34 cellular contexts compared by ENCODE assay signal in the genomic region with DNA sequence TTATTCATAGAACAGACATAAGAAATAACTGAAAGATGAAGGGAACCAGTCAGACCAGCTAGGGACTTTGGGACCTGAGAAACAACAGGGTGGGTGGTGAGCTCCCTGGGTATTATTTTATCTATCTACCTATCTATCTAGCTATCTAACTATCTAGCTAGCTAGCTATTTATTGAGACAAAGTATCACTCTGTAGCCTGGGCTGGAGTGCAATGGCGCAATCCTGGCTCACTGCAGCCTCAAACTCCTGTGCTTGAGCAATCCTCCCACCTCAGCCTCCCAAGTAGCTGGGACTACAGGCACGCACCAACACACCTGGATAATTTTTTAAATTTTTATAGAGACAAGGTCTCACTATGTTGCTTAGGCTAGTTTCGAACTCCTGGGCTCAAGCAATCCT.
"Had no signal": no experiment of that assay in that cellular context is flagged by ENCODE, and none has a peak within 500 bp of the region (broad histone marks: within the 10 kb centered on the region; RNA-seq: fewer than 3 reads in every experiment).

No MANE protein-coding gene starts in this region.

- H3K4me1 Mint-ChIP-seq: activated B cell treated with CpG ODN at 0.5 μM for 24 hours; activated naive CD8-positive, alpha-beta T cell treated with anti-CD3 and anti-CD28 coated beads for 36 hours; activated T-helper 17 cell treated with anti-CD3 and anti-CD28 coated beads, Interleukin-2, amount 50 U/mL, for 72 hours had no signal

- H3K36me3 ChIP-seq: adrenal gland, brain microvascular endothelial cell, breast epithelium had no signal

- H3K27ac Mint-ChIP-seq: activated B cell treated with CpG ODN at 0.5 μM for 24 hours; activated CD4-positive, alpha-beta memory T cell treated with anti-CD3 and anti-CD28 coated beads for 36 hours; activated CD8-positive, alpha-beta T cell treated with anti-CD3 and anti-CD28 coated beads for 36 hours; activated naive CD4-positive, alpha-beta T cell treated with anti-CD3 and anti-CD28 coated beads for 36 hours; activated naive CD4-positive, alpha-beta T cell treated with anti-CD3 and anti-CD28 coated beads, Interleukin-2, amount 50 U/mL, for 72 hours; activated naive CD8-positive, alpha-beta T cell treated with anti-CD3 and anti-CD28 coated beads for 36 hours; activated T-cell treated with anti-CD3 and anti-CD28 coated beads, Interleukin-2, amount 50 U/mL, for 72 hours; activated T-helper 1 cell treated with anti-CD3 and anti-CD28 coated beads, Interleukin-12 subunit alpha, Interleukin-12 subunit beta, Interleukin-2, Interleukin-4 antibody, amounts not matched to agents 30 ng/mL and 10 ng/mL and 1 ng/mL, durations not matched to agents 14 hours and 24 hours and 36 hours; activated T-helper 17 cell treated with anti-CD3 and anti-CD28 coated beads, Interleukin-2, amount 50 U/mL, for 72 hours; T-helper 1 cell treated with Interleukin-12 subunit alpha and Interleukin-12 subunit beta and Interleukin-4 antibody, amounts not matched to agents 30 μg/mL and 1 μg/mL, for 36 hours; T-helper 2 cell treated with Interferon-gamma antibody and Interleukin-4, amounts not matched to agents 5 μg/mL and 100 μg/mL, for 36 hours had no signal

- H3K4me3 ChIP-seq: adrenal gland, body of pancreas, breast epithelium had no signal

- ATAC-seq: activated CD8-positive, alpha-beta T cell treated with anti-CD3 and anti-CD28 coated beads for 36 hours; activated naive CD4-positive, alpha-beta T cell treated with anti-CD3 and anti-CD28 coated beads, Interleukin-2, amount 50 U/mL, for 72 hours; activated T-cell treated with anti-CD3 and anti-CD28 coated beads, Interleukin-2, amount 50 U/mL, for 4 hours; activated T-cell treated with anti-CD3 and anti-CD28 coated beads, Interleukin-2, amount 50 U/mL, for 72 hours; activated T-helper 17 cell treated with anti-CD3 and anti-CD28 coated beads, Interleukin-2, amount 50 U/mL, for 72 hours; body of pancreas had no signal

- H3K27me3 Mint-ChIP-seq: activated B cell treated with CpG ODN at 0.5 μM for 24 hours; activated CD4-positive, alpha-beta memory T cell treated with anti-CD3 and anti-CD28 coated beads for 36 hours; activated CD8-positive, alpha-beta T cell treated with anti-CD3 and anti-CD28 coated beads for 36 hours; activated naive CD8-positive, alpha-beta T cell treated with anti-CD3 and anti-CD28 coated beads for 36 hours; activated T-helper 17 cell treated with anti-CD3 and anti-CD28 coated beads, Interleukin-2, amount 50 U/mL, for 72 hours had no signal

- H3K27me3 ChIP-seq: adrenal gland, body of pancreas, brain microvascular endothelial cell, breast epithelium had no signal

- H3K27ac ChIP-seq: adrenal gland, body of pancreas, brain microvascular endothelial cell, breast epithelium, VCaP had no signal

- H3K4me3 Mint-ChIP-seq: activated B cell treated with CpG ODN at 0.5 μM for 24 hours; activated CD4-positive, alpha-beta memory T cell treated with anti-CD3 and anti-CD28 coated beads for 36 hours; activated CD8-positive, alpha-beta T cell treated with anti-CD3 and anti-CD28 coated beads for 36 hours; activated naive CD4-positive, alpha-beta T cell treated with anti-CD3 and anti-CD28 coated beads for 36 hours; activated naive CD8-positive, alpha-beta T cell treated with anti-CD3 and anti-CD28 coated beads for 36 hours; activated T-cell treated with anti-CD3 and anti-CD28 coated beads, Interleukin-2, amount 50 U/mL, for 4 hours; activated T-cell treated with anti-CD3 and anti-CD28 coated beads, Interleukin-2, amount 50 U/mL, for 72 hours; activated T-helper 1 cell treated with anti-CD3 and anti-CD28 coated beads, Interleukin-12 subunit alpha, Interleukin-12 subunit beta, Interleukin-2, Interleukin-4 antibody, amounts not matched to agents 30 ng/mL and 10 ng/mL and 1 ng/mL, durations not matched to agents 14 hours and 24 hours and 36 hours; activated T-helper 17 cell treated with anti-CD3 and anti-CD28 coated beads, Interleukin-2, amount 50 U/mL, for 72 hours; T-helper 1 cell treated with Interleukin-12 subunit alpha and Interleukin-12 subunit beta and Interleukin-4 antibody, amounts not matched to agents 30 μg/mL and 1 μg/mL, for 36 hours; T-helper 2 cell treated with Interferon-gamma antibody and Interleukin-4, amounts not matched to agents 5 μg/mL and 100 μg/mL, for 36 hours had no signal

- H3K9me3 ChIP-seq: body of pancreas, breast epithelium had no signal

- DNase-seq: activated B cell treated with CpG ODN at 0.5 μM for 24 hours; activated CD4-positive, alpha-beta memory T cell treated with anti-CD3 and anti-CD28 coated beads for 36 hours; activated CD4-positive, alpha-beta T cell treated with anti-CD3 and anti-CD28 coated beads, Interleukin-2, amount 50 U/mL, for 1 hour; activated CD4-positive, alpha-beta T cell treated with anti-CD3 and anti-CD28 coated beads, Interleukin-2, amount 50 U/mL, for 4 hours; activated CD4-positive, CD25-positive, alpha-beta regulatory T cell treated with anti-CD3 and anti-CD28 coated beads, Interleukin-2, amount 50 U/mL, for 72 hours; activated CD8-positive, alpha-beta memory T cell treated with anti-CD3 and anti-CD28 coated beads, Interleukin-2, amount 50 U/mL, for 4 hours; activated CD8-positive, alpha-beta T cell treated with anti-CD3 and anti-CD28 coated beads for 36 hours; activated effector memory CD4-positive, alpha-beta T cell treated with anti-CD3 and anti-CD28 coated beads, Interleukin-2, amount 50 U/mL, for 16 hours; activated gamma-delta T cell treated with Interleukin-2 at 50 U/mL for 16 hours; activated naive CD4-positive, alpha-beta T cell; activated naive CD4-positive, alpha-beta T cell treated with anti-CD3 and anti-CD28 coated beads for 36 hours; activated naive CD4-positive, alpha-beta T cell treated with anti-CD3 and anti-CD28 coated beads, Interleukin-2, amount 50 U/mL, for 16 hours; activated naive CD8-positive, alpha-beta T cell treated with anti-CD3 and anti-CD28 coated beads for 36 hours; activated T-cell treated with anti-CD3 and anti-CD28 coated beads for 4 hours; activated T-cell treated with anti-CD3 and anti-CD28 coated beads, Interleukin-2, amount 50 U/mL, for 1 hour; activated T-cell treated with anti-CD3 and anti-CD28 coated beads, Interleukin-2, amount 50 U/mL, for 4 hours; activated T-cell treated with anti-CD3 and anti-CD28 coated beads, Interleukin-2, amount 50 U/mL, for 72 hours; adrenal gland; amniotic stem cell; aorta; body of pancreas; brain microvascular endothelial cell; central memory CD4-positive, alpha-beta T cell; SW 1271; T-helper 1 cell; T-helper 2 cell; T-helper 9 cell had no signal

- H3K4me1 ChIP-seq: adrenal gland, body of pancreas, breast epithelium had no signal
